19 cellular contexts compared by ENCODE assay signal in genomic region chr5:68708842-68709170, GRCh38.
DNase-seq lines count a peak whose midpoint lies in the region; TF ChIP-seq lines count a peak whose summit lies in the region.
"Had no signal": no experiment of that assay in that cellular context is flagged by ENCODE, and none has a peak within 500 bp of the region (broad histone marks: within the 10 kb centered on the region; RNA-seq: fewer than 3 reads in every experiment).

No MANE protein-coding gene starts in this region.

- no peak overlapping the region for H2BK15ac ChIP-seq in mesenchymal stem cell (ENCODE audit: low read depth, poor library complexity, severe bottlenecking)

- H3K36me3 ChIP-seq in WERI-Rb-1 (no peaks in the 10 kb centered on the region), mesenchymal stem cell (ENCODE audit: control insufficient read depth in 1 of 2, insufficient read depth in 2 of 2, low read depth in 1 of 2, low read length in 2 of 2) (no peaks in the 10 kb centered on the region)
- H3K36me3 ChIP-seq: BE2C had no signal

- H4K91ac ChIP-seq in mesenchymal stem cell (ENCODE audit: low read length), result no peak overlapping the region

- DNase-seq in NCI-H82 (lab: John Stamatoyannopoulos, UW), result peak; percentile 46
- DNase-seq in NCI-H82 treated with DMSO at 0.1 percent for 48 hours (lab: John Stamatoyannopoulos, UW; ENCODE audit: unreplicated experiment), result no peak
- DNase-seq in WERI-Rb-1, result no peak
- no peak for DNase-seq in mesenchymal stem cell
- peak; percentile 71 for DNase-seq in superior temporal gyrus (ENCODE audit: extremely low spot score)
- DNase-seq in NCI-H1417 treated with DMSO at 0.1 percent for 48 hours (lab: John Stamatoyannopoulos, UW), result no peak
- DNase-seq in hypothalamus (lab: John Stamatoyannopoulos, UW), result no peak
- no peak for DNase-seq in NCI-H2081 treated with DMSO at 0.1 percent for 48 hours (lab: John Stamatoyannopoulos, UW)
- DNase-seq: BE2C; CD8-positive, alpha-beta T cell; DMS79; HCEC 1CT; NCI-H1105; NCI-H187; NCI-H345; NCI-H526; RPMI8226 had no signal

- H3K23ac ChIP-seq in mesenchymal stem cell (ENCODE audit: low read length in 2 of 2), result no peak overlapping the region

- H3K27ac ChIP-seq in WERI-Rb-1 (peak overlapping the region; percentile 66), mesenchymal stem cell (ENCODE audit: low read length, poor library complexity, severe bottlenecking) (no peak overlapping the region)
- H3K27ac ChIP-seq: 22Rv1, HL-60 had no signal

- H3K9me3 ChIP-seq in WERI-Rb-1 (ENCODE audit: severe bottlenecking) (no peaks in the 10 kb centered on the region), mesenchymal stem cell (ENCODE audit: control insufficient read depth, low read length) (no peaks in the 10 kb centered on the region)

- no peak overlapping the region for H2BK5ac ChIP-seq in mesenchymal stem cell (ENCODE audit: low read depth, low read length, poor library complexity, severe bottlenecking)

- no peak for TF ChIP-seq CTCF in WERI-Rb-1 (IDR thresholded peaks at IDR 0.05; ENCODE audit: low read depth, low read length)

- H3K27me3 ChIP-seq in WERI-Rb-1 (ENCODE audit: insufficient read depth, low read depth, severe bottlenecking) (no peaks in the 10 kb centered on the region), mesenchymal stem cell (ENCODE audit: control insufficient read depth in 1 of 2, insufficient read depth in 1 of 2, low read length in 2 of 2) (no peaks in the 10 kb centered on the region)
- H3K27me3 ChIP-seq: BE2C had no signal

- no peak overlapping the region for H2AFZ ChIP-seq in mesenchymal stem cell (ENCODE audit: low read depth, low read length)

- peaks cover 2% of the 10 kb centered on the region for H3K4me1 ChIP-seq in mesenchymal stem cell (ENCODE audit: control insufficient read depth, insufficient read depth, low read depth, low read length)
- H3K4me1 ChIP-seq: BE2C had no signal

- WGBS in mesenchymal stem cell, result 57% methylated on average over 1 of the region's 1 CpG

- no peaks in the 10 kb centered on the region for H3K79me1 ChIP-seq in mesenchymal stem cell (replicated peaks; ENCODE audit: low read length, poor library complexity, severe bottlenecking)

- no peak overlapping the region for H3K4ac ChIP-seq in mesenchymal stem cell (ENCODE audit: low read depth in 1 of 2, low read length in 2 of 2)

- H3K18ac ChIP-seq in mesenchymal stem cell (ENCODE audit: low read depth in 1 of 2, low read length in 2 of 2), result no peak overlapping the region

- H2BK120ac ChIP-seq in mesenchymal stem cell (ENCODE audit: low read depth, low read length), result no peak overlapping the region

- H4K8ac ChIP-seq in mesenchymal stem cell (ENCODE audit: low read length), result no peak overlapping the region

- no peak overlapping the region for H2BK12ac ChIP-seq in mesenchymal stem cell (ENCODE audit: low read length in 2 of 2)

- no peak overlapping the region for H3K14ac ChIP-seq in mesenchymal stem cell (ENCODE audit: low read length in 2 of 2)

- H2AK5ac ChIP-seq in mesenchymal stem cell (ENCODE audit: low read length, severe bottlenecking), result no peak overlapping the region

- peak overlapping the region; percentile 0 for H3K9ac ChIP-seq in mesenchymal stem cell (ENCODE audit: low read length)

- no peak overlapping the region for H3K4me2 ChIP-seq in mesenchymal stem cell (ENCODE audit: low read length, poor library complexity, severe bottlenecking)

- peak overlapping the region; percentile 4 for H3K4me3 ChIP-seq in WERI-Rb-1 (ENCODE audit: low read depth, low read length)
- H3K4me3 ChIP-seq in mesenchymal stem cell (ENCODE audit: insufficient read depth in 1 of 2, low read depth in 1 of 2, low read length in 2 of 2), result peak overlapping the region in 1 of 2 experiments; percentile 19

Comparison
In these comparisons a context has a peak if more than half of its experiments do, and no peak if none do; other contexts are left out.
1. DNase-seq: peak in NCI-H82 (single experiment) and superior temporal gyrus (single experiment); none in NCI-H82 treated with DMSO at 0.1 percent for 48 hours (single experiment), WERI-Rb-1 (single experiment), mesenchymal stem cell (single experiment), NCI-H1417 treated with DMSO at 0.1 percent for 48 hours (single experiment), hypothalamus (0 of 51) and NCI-H2081 treated with DMSO at 0.1 percent for 48 hours (single experiment).